ENCODE assay signal across 25 cellular contexts in the genomic region with DNA sequence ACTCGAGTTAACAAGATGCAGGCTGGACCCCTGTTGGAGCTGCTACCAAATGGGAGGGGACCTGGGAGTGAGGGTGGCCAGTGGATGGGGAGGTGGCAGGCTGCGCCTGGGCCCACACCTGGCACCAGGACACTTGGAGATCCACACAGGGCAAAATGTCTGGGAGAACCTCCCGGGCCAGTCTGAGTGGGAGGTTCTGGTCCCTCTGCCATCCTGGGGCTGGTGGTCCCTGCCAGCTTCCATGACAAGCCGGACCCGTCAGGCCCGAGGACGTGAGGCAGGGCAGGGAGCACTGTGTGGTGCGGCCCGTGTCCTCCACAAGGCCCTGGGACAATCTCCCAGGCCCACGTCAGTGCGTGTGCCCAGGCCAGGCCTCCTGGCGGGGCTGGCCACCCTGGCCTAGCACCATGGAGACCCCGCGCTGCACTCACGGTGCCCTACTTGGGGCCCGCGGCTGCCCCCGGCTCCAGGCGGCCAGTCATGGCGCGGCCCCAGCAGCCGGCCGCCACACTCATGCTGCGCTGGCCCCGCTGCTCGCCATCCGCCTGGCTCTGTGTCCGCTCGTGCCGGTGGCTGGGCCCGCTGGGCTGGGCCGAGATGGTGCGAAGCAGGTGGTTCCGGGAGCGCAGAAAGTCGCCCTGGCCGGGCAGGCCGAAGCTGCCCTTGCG. TPM values are rescaled to one million over a fixed set of nuclear protein-coding genes. Genes with fewer than 3 reads are reported as not detected.
DNase-seq lines count a peak whose midpoint lies in the region; ATAC-seq, FAIRE-seq and TF ChIP-seq lines count a peak whose summit lies in the region.
"Had no signal": no experiment of that assay in that cellular context is flagged by ENCODE, and none has a peak within 500 bp of the region (broad histone marks: within the 10 kb centered on the region; RNA-seq: fewer than 3 reads in every experiment).

No MANE protein-coding gene starts in this region.

- no TSS peak for BruUV-seq in K562 (replicated peaks; lab: Mats Ljungman, UMichigan)

- H3K27me3 ChIP-seq in H7 (ENCODE audit: control insufficient read depth, insufficient read depth, low read length), result no peaks in the 10 kb centered on the region
- H3K27me3 ChIP-seq in K562 (ENCODE audit: control insufficient read depth in 2 of 2, insufficient read depth in 2 of 2, low read length in 2 of 2), result no peaks in the 10 kb centered on the region
- H3K27me3 ChIP-seq in lower lobe of right lung (ENCODE audit: low read depth), result no peaks in the 10 kb centered on the region
- no peaks in the 10 kb centered on the region for H3K27me3 ChIP-seq in testis
- H3K27me3 ChIP-seq: hepatocyte, neural progenitor cell had no signal

- H3K4me1 ChIP-seq in K562 (replicated peaks in 1 of 2; ENCODE audit: control insufficient read depth in 2 of 2, insufficient read depth in 2 of 2, low read length in 2 of 2) (peaks cover 26 to 92% of the 10 kb centered on the region in 2 experiments), lower lobe of right lung (peaks cover 47% of the 10 kb centered on the region), testis (peaks cover 48% of the 10 kb centered on the region)

- H3K27ac ChIP-seq in K562 (ENCODE audit: extremely low read depth, low read depth, low read length), result no peak overlapping the region
- peak overlapping the region; percentile 72 for H3K27ac ChIP-seq in lower lobe of right lung
- peak overlapping the region; percentile 70 to 71 for H3K27ac ChIP-seq in testis
- H3K27ac ChIP-seq: neural progenitor cell had no signal

- no peaks in the 10 kb centered on the region for H3K9me3 ChIP-seq in K562 (replicated peaks; ENCODE audit: control insufficient read depth, insufficient read depth, low read depth, low read length)
- no peaks in the 10 kb centered on the region for H3K9me3 ChIP-seq in lower lobe of right lung
- H3K9me3 ChIP-seq in testis, result no peaks in the 10 kb centered on the region
- H3K9me3 ChIP-seq: thoracic aorta had no signal

- H3K9ac ChIP-seq in K562 (ENCODE audit: insufficient read depth in 1 of 2, low read depth in 2 of 2, low read length in 2 of 2), result peak overlapping the region in 1 of 2 experiments; percentile 26; a peak in 2 of 4 replicates
- H3K9ac ChIP-seq: neural progenitor cell had no signal

- no peak for FAIRE-seq in K562 (lab: Jason Lieb, UNC)
- FAIRE-seq: astrocyte, colon, endometrium, GM18507, islet of Langerhans had no signal

- no peak for TF ChIP-seq EP300 in K562 (IDR thresholded peaks at IDR 0.05; ENCODE audit: low read length)

- DNase-seq in H7, result peak; percentile 71
- no peak for DNase-seq in K562 (ENCODE audit: extremely low read depth in 1 of 4, low spot score in 3 of 4)
- DNase-seq in lower lobe of right lung, result no peak
- no peak for DNase-seq in testis
- no peak for DNase-seq in NCI-H1092 (lab: John Stamatoyannopoulos, UW)
- no peak for DNase-seq in NCI-H1930 (lab: John Stamatoyannopoulos, UW)
- DNase-seq: activated CD4-positive, alpha-beta T cell treated with anti-CD3 and anti-CD28 coated beads, Interleukin-2, amount 10 ng/mL, durations not matched to agents 24 days and 14 days; activated CD8-positive, alpha-beta memory T cell treated with anti-CD3 and anti-CD28 coated beads, Interleukin-2, amount 50 U/mL, for 4 hours; activated gamma-delta T cell; EL; GOT3; midbrain; SHP77 treated with DMSO at 0.1 percent for 48 hours; stimulated activated CD4-positive, alpha-beta T cell treated with anti-CD3 and anti-CD28 coated beads, Interleukin-12 subunit alpha, Interleukin-12 subunit beta, amount 100 ng/mL, for 4 hours; stimulated activated CD8-positive, alpha-beta memory T cell treated with anti-CD3 and anti-CD28 coated beads, Interleukin-4, amount 100 ng/mL, for 48 hours; T-cell had no signal

- no peak overlapping the region for H2AFZ ChIP-seq in K562 (ENCODE audit: low read depth, low read length)
- H2AFZ ChIP-seq: hepatocyte, neural progenitor cell had no signal

- WGBS in K562 (ENCODE audit: insufficient coverage, low coverage, missing lambda C conversion rate), result 94% methylated on average over 33 of the region's 39 CpGs
- WGBS in testis, 2 donors, result 76 to 92% methylated on average over 4 to 28 of the region's 39 CpGs

- H3K9me1 ChIP-seq in K562 (ENCODE audit: control insufficient read depth, insufficient read depth, low read length), result no peaks in the 10 kb centered on the region

- no peak overlapping the region for H3K4me2 ChIP-seq in K562 (ENCODE audit: insufficient read depth, low read length)
- H3K4me2 ChIP-seq: hepatocyte, neural progenitor cell had no signal

- H4K20me1 ChIP-seq in K562 (replicated peaks; ENCODE audit: control insufficient read depth, insufficient read depth, low read length), result peaks cover 5% of the 10 kb centered on the region; the same call in 1 of the 2 replicates

- H3K4me3 ChIP-seq in H7 (ENCODE audit: insufficient read depth, low read depth, low read length) (no peak overlapping the region), K562 (no peak overlapping the region), lower lobe of right lung (no peak overlapping the region), testis (no peak overlapping the region)
- H3K4me3 ChIP-seq: hepatocyte, neural progenitor cell had no signal

- TF ChIP-seq POLR2A in K562 (conservative IDR thresholded peaks at IDR 0.05) (no peak), testis (IDR thresholded peaks at IDR 0.05) (no peak)

- peaks cover 18% of the 10 kb centered on the region for H3K79me2 ChIP-seq in K562 (ENCODE audit: control insufficient read depth, insufficient read depth, low read length)

- CTCF ChIA-PET in K562 (lab: Yijun Ruan, JAX; ENCODE audit: low intra/inter-chr PET ratio), result no interaction called here

- no peak for ATAC-seq in K562
- ATAC-seq in lower lobe of right lung, result no peak
- ATAC-seq in HG03025 (IDR thresholded peaks at IDR 0.05; ENCODE audit: low FRiP score, unreplicated experiment), result no peak
- ATAC-seq: T-cell had no signal

- TF ChIP-seq CTCF in K562 (IDR thresholded peaks at IDR 0.05 in 2 of 3, conservative IDR thresholded peaks at IDR 0.05 in 1 of 3; ENCODE audit: insufficient read depth in 2 of 3, low read depth in 1 of 3, low read length in 3 of 3), result no peak
- no peak for TF ChIP-seq CTCF in lower lobe of right lung (IDR thresholded peaks at IDR 0.05)
- no peak for TF ChIP-seq CTCF in testis (IDR thresholded peaks at IDR 0.05)

- H3K36me3 ChIP-seq in H7 (replicated peaks; ENCODE audit: control insufficient read depth, insufficient read depth, low read length) (peaks cover 2% of the 10 kb centered on the region), K562 (ENCODE audit: control insufficient read depth, insufficient read depth, low read length) (peaks cover 29% of the 10 kb centered on the region; the same call in 2 of the 3 replicates), lower lobe of right lung (peaks cover 65% of the 10 kb centered on the region), testis (ENCODE audit: low read depth, missing control alignments) (no peaks in the 10 kb centered on the region)
- H3K36me3 ChIP-seq: neural progenitor cell had no signal

- intact Hi-C loops in K562 (cut with micrococcal nuclease), result loop anchor here (10.0 kb wide), 1 partner anchor 159 kb away; no protein-coding TSS in a partner anchor
- intact Hi-C loops in lower lobe of right lung (cut with DNase I), result no loop called here
- intact Hi-C loops in testis (cut with DNase I; ENCODE audit: low total_unique reads), result loop anchor here (10.0 kb wide), 1 partner anchor 159 kb away; no protein-coding TSS in a partner anchor

- POLR2A ChIA-PET in K562 (lab: Yijun Ruan, JAX), result interaction anchor here (0.6 to 4.0 kb wide), 4 partner anchors 10 to 34 kb away, joined by 3 to 22 read pairs (median 3); partner anchors contain the start of gene OGFOD2

- in situ Hi-C loops in K562 (cut with MboI), result no loop called here

- no peak for TF ChIP-seq RAD21 in K562 (CRISPR knock-in tag; conservative IDR thresholded peaks at IDR 0.05 in 1 of 2, IDR thresholded peaks at IDR 0.05 in 1 of 2)

RNA-seq across cellular contexts. Expression of gene ARL6IP4, which starts 5.2 kb away (rescaled TPM):
- total RNA-seq in H7 (2014; rRNA removed; shearing (Covaris generic)), result 203 and 220 TPM in 2 replicates
- total RNA-seq in K562 (2011; cell fraction: chromatin; rRNA removed; ENCODE audit: low replicate concordance), result 69.3 and 160 TPM in 2 replicates
- 133 and 147 TPM in 2 replicates for total RNA-seq in K562 (2011; cell fraction: nucleolus; rRNA removed)
- total RNA-seq in K562 (2011; cell fraction: nucleoplasm; rRNA removed), result 86.5 and 106 TPM in 2 replicates
- total RNA-seq in K562 (2014; rRNA removed) (224 and 280 TPM in 2 replicates), K562 (2014; rRNA removed; fragmentation: Illumina TruSeq; extraction: Trizol) (78.1 and 91.2 TPM in 2 replicates), K562 (2015; rRNA removed; fragmentation: Illumina TruSeq; extraction: Trizol) (171 and 180 TPM in 2 replicates), K562 (2021) (164 and 167 TPM in 2 replicates), lower lobe of right lung (139 TPM), testis (100 to 1,000 TPM; 169 to 190 TPM)
- polyA plus RNA-seq in K562 (2011; rRNA removed) (128 and 132 TPM in 2 replicates), K562 (2014; fragmentation: Illumina TruSeq; extraction: Trizol) (151 and 170 TPM in 2 replicates), K562 (2014; fragmentation: Nextera tagmentation; extraction: Ambion mirVana) (1 to 10 TPM; 2.4 to 4.8 TPM), K562 (2014; rRNA removed) (242 and 255 TPM in 2 replicates), testis (ENCODE audit: insufficient read depth, low read depth, low replicate concordance) (210 TPM)
- 110 and 136 TPM in 2 replicates for polyA plus RNA-seq in K562 (2011; cell fraction: cytosol; rRNA removed)
- 328 and 373 TPM in 2 replicates for polyA plus RNA-seq in K562 (2011; cell fraction: nucleus; rRNA removed)
- 163 and 245 TPM in 2 replicates for polyA plus RNA-seq in K562 (2012)
- polyA minus RNA-seq in K562 (2011; rRNA and poly(A)+ RNA removed), result 33.8 and 41.5 TPM in 2 replicates
- polyA minus RNA-seq in K562 (2011; cell fraction: cytosol; rRNA and poly(A)+ RNA removed), result 34.7 and 36.8 TPM in 2 replicates
- polyA minus RNA-seq in K562 (2011; cell fraction: nucleus; rRNA and poly(A)+ RNA removed), result 21.8 and 31.0 TPM in 2 replicates

RNA-seq across cellular contexts. Expression of gene OGFOD2, which starts 10.7 kb away (rescaled TPM):
- 17.8 and 23.4 TPM in 2 replicates for total RNA-seq in H7 (2014; rRNA removed; shearing (Covaris generic))
- 71.5 and 173 TPM in 2 replicates for total RNA-seq in K562 (2011; cell fraction: chromatin; rRNA removed; ENCODE audit: low replicate concordance)
- 98.1 and 99.0 TPM in 2 replicates for total RNA-seq in K562 (2011; cell fraction: nucleolus; rRNA removed)
- total RNA-seq in K562 (2011; cell fraction: nucleoplasm; rRNA removed), result 61.3 and 107 TPM in 2 replicates
- total RNA-seq in K562 (2014; rRNA removed), result 39.0 and 40.3 TPM in 2 replicates
- total RNA-seq in K562 (2014; rRNA removed; fragmentation: Illumina TruSeq; extraction: Trizol), result 5.9 and 6.4 TPM in 2 replicates
- 18.5 and 21.4 TPM in 2 replicates for total RNA-seq in K562 (2015; rRNA removed; fragmentation: Illumina TruSeq; extraction: Trizol)
- total RNA-seq in K562 (2021), result 51.7 and 63.0 TPM in 2 replicates
- 27.6 and 38.3 TPM in 2 replicates for polyA plus RNA-seq in K562 (2011; rRNA removed)
- 40.5 and 99.8 TPM in 2 replicates for polyA plus RNA-seq in K562 (2011; cell fraction: cytosol; rRNA removed)
- 261 and 270 TPM in 2 replicates for polyA plus RNA-seq in K562 (2011; cell fraction: nucleus; rRNA removed)
- 24.6 and 74.9 TPM in 2 replicates for polyA plus RNA-seq in K562 (2012)
- polyA plus RNA-seq in K562 (2014; fragmentation: Illumina TruSeq; extraction: Trizol), result 13.5 and 29.6 TPM in 2 replicates
- 1 to 10 TPM; 1.4 to 3.8 TPM for polyA plus RNA-seq in K562 (2014; fragmentation: Nextera tagmentation; extraction: Ambion mirVana)
- polyA plus RNA-seq in K562 (2014; rRNA removed), result 86.0 and 111 TPM in 2 replicates
- polyA minus RNA-seq in K562 (2011; rRNA and poly(A)+ RNA removed), result 15.9 and 19.8 TPM in 2 replicates
- polyA minus RNA-seq in K562 (2011; cell fraction: cytosol; rRNA and poly(A)+ RNA removed), result 16.9 and 19.2 TPM in 2 replicates
- 54.3 and 67.5 TPM in 2 replicates for polyA minus RNA-seq in K562 (2011; cell fraction: nucleus; rRNA and poly(A)+ RNA removed)
- total RNA-seq in lower lobe of right lung, result 19.5 TPM
- 10 to 100 TPM; 35.0 to 56.5 TPM for total RNA-seq in testis
- polyA plus RNA-seq in testis (ENCODE audit: insufficient read depth, low read depth, low replicate concordance), result 47.2 TPM

RNA-seq across cellular contexts. Expression of gene ABCB9, which starts 19.5 kb away (rescaled TPM):
- total RNA-seq in H7 (2014; rRNA removed; shearing (Covaris generic)), result 1.7 and 3.0 TPM in 2 replicates
- total RNA-seq in K562 (2011; cell fraction: chromatin; rRNA removed; ENCODE audit: low replicate concordance), result 28.0 and 68.9 TPM in 2 replicates
- 41.1 and 52.0 TPM in 2 replicates for total RNA-seq in K562 (2011; cell fraction: nucleolus; rRNA removed)
- 34.1 and 35.2 TPM in 2 replicates for total RNA-seq in K562 (2011; cell fraction: nucleoplasm; rRNA removed)
- total RNA-seq in K562 (2014; rRNA removed) (9.6 and 10.5 TPM in 2 replicates), K562 (2014; rRNA removed; fragmentation: Illumina TruSeq; extraction: Trizol) (3.9 and 4.3 TPM in 2 replicates), K562 (2015; rRNA removed; fragmentation: Illumina TruSeq; extraction: Trizol) (6.2 and 6.5 TPM in 2 replicates), K562 (2021) (12.0 and 12.6 TPM in 2 replicates), lower lobe of right lung (2.9 TPM), testis (10 to 100 TPM; 75.3 to 82.8 TPM)
- polyA plus RNA-seq in K562 (2011; rRNA removed) (6.3 and 6.5 TPM in 2 replicates), K562 (2014; fragmentation: Illumina TruSeq; extraction: Trizol) (4.2 and 5.7 TPM in 2 replicates), K562 (2014; fragmentation: Nextera tagmentation; extraction: Ambion mirVana) (under 1 TPM; 0.20 to 0.31 TPM), K562 (2014; rRNA removed) (7.6 and 7.9 TPM in 2 replicates), testis (ENCODE audit: insufficient read depth, low read depth, low replicate concordance) (41.6 TPM)
- polyA plus RNA-seq in K562 (2011; cell fraction: cytosol; rRNA removed), result 5.8 and 12.1 TPM in 2 replicates
- 10.8 and 22.9 TPM in 2 replicates for polyA plus RNA-seq in K562 (2011; cell fraction: nucleus; rRNA removed)
- polyA plus RNA-seq in K562 (2012), result 5.0 and 6.9 TPM in 2 replicates
- polyA minus RNA-seq in K562 (2011; rRNA and poly(A)+ RNA removed), result 8.5 and 9.6 TPM in 2 replicates
- polyA minus RNA-seq in K562 (2011; cell fraction: cytosol; rRNA and poly(A)+ RNA removed), result 6.6 and 9.7 TPM in 2 replicates
- polyA minus RNA-seq in K562 (2011; cell fraction: nucleus; rRNA and poly(A)+ RNA removed), result 13.3 and 14.7 TPM in 2 replicates
